13 cellular contexts compared by ENCODE assay signal in genomic region chr2:121017411-121017810, GRCh38.
A peak's percentile ranks its signal among the peaks of the same experiment; 100 is the strongest.
DNase-seq lines count a peak whose midpoint lies in the region; ATAC-seq and TF ChIP-seq lines count a peak whose summit lies in the region.
"Had no signal": no experiment of that assay in that cellular context is flagged by ENCODE, and none has a peak within 500 bp of the region (broad histone marks: within the 10 kb centered on the region; RNA-seq: fewer than 3 reads in every experiment).

No MANE protein-coding gene starts in this region.

- H3K27me3 ChIP-seq in right cardiac atrium (ENCODE audit: control insufficient read depth, insufficient read depth) (no peaks in the 10 kb centered on the region), right atrium auricular region (no peaks in the 10 kb centered on the region), esophagus muscularis mucosa (no peaks in the 10 kb centered on the region), dorsolateral prefrontal cortex (peaks cover 0 to 5% (median 0%) of the 10 kb centered on the region in 45 donors), left lung (peaks cover 0 to 31% of the 10 kb centered on the region in 2 donors), lower lobe of right lung (ENCODE audit: low read depth) (peaks cover 18% of the 10 kb centered on the region)
- H3K27me3 ChIP-seq: BE2C, Peyer's patch had no signal

- intact Hi-C loops in right cardiac atrium (cut with DNase I) (no loop called here), esophagus muscularis mucosa (cut with DNase I) (no loop called here), dorsolateral prefrontal cortex (cut with DNase I) (no loop called here), left lung (cut with DNase I) (no loop called here), lower lobe of right lung (cut with DNase I) (no loop called here)

- no peak for TF ChIP-seq EP300 in esophagus muscularis mucosa (IDR thresholded peaks at IDR 0.05)

- ATAC-seq in right cardiac atrium: peak in 1 of 2 donors; percentile 34
- ATAC-seq in left lung: no peak
- ATAC-seq in lower lobe of right lung: no peak

- H3K9me3 ChIP-seq in right cardiac atrium (ENCODE audit: control insufficient read depth, low read length) (no peaks in the 10 kb centered on the region), right atrium auricular region (no peaks in the 10 kb centered on the region), esophagus muscularis mucosa (no peaks in the 10 kb centered on the region), left lung (no peaks in the 10 kb centered on the region), lower lobe of right lung (no peaks in the 10 kb centered on the region)
- H3K9me3 ChIP-seq: BE2C, Peyer's patch had no signal

- WGBS in right cardiac atrium: 44% methylated on average over 7 of the region's 7 CpGs
- WGBS in esophagus muscularis mucosa: 59% methylated on average over 7 of the region's 7 CpGs

- H3K4me1 ChIP-seq in right cardiac atrium (ENCODE audit: control insufficient read depth, insufficient read depth, low read length) (no peaks in the 10 kb centered on the region), right atrium auricular region (no peaks in the 10 kb centered on the region), esophagus muscularis mucosa (peaks cover 0 to 10% (median 6%) of the 10 kb centered on the region in 4 donors), left lung (peaks cover 0 to 7% of the 10 kb centered on the region in 2 donors), lower lobe of right lung (no peaks in the 10 kb centered on the region)
- H3K4me1 ChIP-seq: BE2C, Peyer's patch had no signal

- H3K27ac ChIP-seq in right cardiac atrium (ENCODE audit: low read length): no peak overlapping the region
- H3K27ac ChIP-seq in right atrium auricular region: no peak overlapping the region
- no peak overlapping the region for H3K27ac ChIP-seq in esophagus muscularis mucosa (replicated peaks in 1 of 4)
- no peak overlapping the region for H3K27ac ChIP-seq in dorsolateral prefrontal cortex
- H3K27ac ChIP-seq in left lung: no peak overlapping the region
- no peak overlapping the region for H3K27ac ChIP-seq in lower lobe of right lung
- H3K27ac ChIP-seq: Peyer's patch had no signal

- DNase-seq in right cardiac atrium (peak in 2 of 3 donors; percentile 23 to 56), right atrium auricular region (ENCODE audit: low spot score) (no peak), esophagus muscularis mucosa (ENCODE audit: extremely low spot score) (peak; percentile 72), pons (ENCODE audit: low spot score) (peak; percentile 8), dorsolateral prefrontal cortex (no peak), left lung (no peak), lower lobe of right lung (no peak)
- DNase-seq: BE2C; CD4-positive, CD25-positive, alpha-beta regulatory T cell; Kasumi-1; NCI-H187; NCI-H446 treated with DMSO at 0.1 percent for 48 hours; Peyer's patch had no signal

- H3K4me3 ChIP-seq in right cardiac atrium (ENCODE audit: low read length) (no peak overlapping the region), right atrium auricular region (no peak overlapping the region), esophagus muscularis mucosa (no peak overlapping the region), dorsolateral prefrontal cortex (no peak overlapping the region), left lung (no peak overlapping the region), lower lobe of right lung (no peak overlapping the region)
- H3K4me3 ChIP-seq: Peyer's patch had no signal

- no peak for TF ChIP-seq POLR2A in esophagus muscularis mucosa (IDR thresholded peaks at IDR 0.05; ENCODE audit: low read depth)

- H3K36me3 ChIP-seq in right atrium auricular region (no peaks in the 10 kb centered on the region), esophagus muscularis mucosa (no peaks in the 10 kb centered on the region), left lung (no peaks in the 10 kb centered on the region), lower lobe of right lung (no peaks in the 10 kb centered on the region)
- H3K36me3 ChIP-seq: BE2C, Peyer's patch had no signal

- TF ChIP-seq CTCF in right atrium auricular region (IDR thresholded peaks at IDR 0.05) (no peak), esophagus muscularis mucosa (IDR thresholded peaks at IDR 0.05) (no peak), dorsolateral prefrontal cortex (IDR thresholded peaks at IDR 0.05 in 54 of 56, conservative IDR thresholded peaks at IDR 0.05 in 2 of 56; ENCODE audit: low read depth in 1 of 56, partially characterized antibody in 56 of 56) (no peak), left lung (IDR thresholded peaks at IDR 0.05) (no peak), lower lobe of right lung (IDR thresholded peaks at IDR 0.05) (no peak)

Comparison
In these comparisons a context has a peak if more than half of its experiments do, and no peak if none do; other contexts are left out.
1. DNase-seq: peak in right cardiac atrium (2 of 3), esophagus muscularis mucosa (single experiment) and pons (single experiment); none in right atrium auricular region (single experiment), dorsolateral prefrontal cortex (0 of 10), left lung (0 of 2) and lower lobe of right lung (single experiment).